In the genomic region with DNA sequence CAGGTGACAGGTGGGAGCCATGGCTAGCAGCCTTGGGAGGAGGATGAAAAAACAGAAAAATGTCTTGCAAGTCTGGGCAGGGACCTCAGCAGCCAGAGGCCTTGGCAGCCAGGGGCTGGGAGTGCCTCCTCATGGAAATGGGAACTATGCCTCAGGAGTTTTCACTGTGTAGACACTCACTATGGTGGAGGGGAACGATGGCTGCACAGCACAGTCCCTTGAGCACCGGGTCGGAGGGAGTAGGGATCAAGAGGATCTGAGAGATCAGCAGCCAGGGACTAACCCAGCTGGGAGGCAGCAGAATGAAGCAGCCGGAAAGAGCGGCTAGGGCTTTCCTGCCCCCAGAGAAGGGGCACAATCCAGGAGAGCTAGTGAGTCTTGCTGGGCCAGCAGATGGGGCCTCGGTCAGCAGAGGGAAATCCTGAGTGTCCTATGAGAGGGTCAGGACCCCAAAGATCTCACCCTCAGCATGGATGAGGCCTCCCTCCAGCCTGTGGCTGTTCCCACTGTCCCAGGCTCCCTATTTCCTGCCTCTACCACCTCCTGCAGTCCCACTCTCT, we compare ENCODE assay signal across 2 cellular contexts.
TF ChIP-seq lines count a peak whose summit lies in the region.

No MANE protein-coding gene starts in this region.

TF ChIP-seq in SK-N-SH, 30 proteins besides CTCF, POLR2A, EP300 and RAD21 (continued from another document):
- TF ChIP-seq, protein P1, sequence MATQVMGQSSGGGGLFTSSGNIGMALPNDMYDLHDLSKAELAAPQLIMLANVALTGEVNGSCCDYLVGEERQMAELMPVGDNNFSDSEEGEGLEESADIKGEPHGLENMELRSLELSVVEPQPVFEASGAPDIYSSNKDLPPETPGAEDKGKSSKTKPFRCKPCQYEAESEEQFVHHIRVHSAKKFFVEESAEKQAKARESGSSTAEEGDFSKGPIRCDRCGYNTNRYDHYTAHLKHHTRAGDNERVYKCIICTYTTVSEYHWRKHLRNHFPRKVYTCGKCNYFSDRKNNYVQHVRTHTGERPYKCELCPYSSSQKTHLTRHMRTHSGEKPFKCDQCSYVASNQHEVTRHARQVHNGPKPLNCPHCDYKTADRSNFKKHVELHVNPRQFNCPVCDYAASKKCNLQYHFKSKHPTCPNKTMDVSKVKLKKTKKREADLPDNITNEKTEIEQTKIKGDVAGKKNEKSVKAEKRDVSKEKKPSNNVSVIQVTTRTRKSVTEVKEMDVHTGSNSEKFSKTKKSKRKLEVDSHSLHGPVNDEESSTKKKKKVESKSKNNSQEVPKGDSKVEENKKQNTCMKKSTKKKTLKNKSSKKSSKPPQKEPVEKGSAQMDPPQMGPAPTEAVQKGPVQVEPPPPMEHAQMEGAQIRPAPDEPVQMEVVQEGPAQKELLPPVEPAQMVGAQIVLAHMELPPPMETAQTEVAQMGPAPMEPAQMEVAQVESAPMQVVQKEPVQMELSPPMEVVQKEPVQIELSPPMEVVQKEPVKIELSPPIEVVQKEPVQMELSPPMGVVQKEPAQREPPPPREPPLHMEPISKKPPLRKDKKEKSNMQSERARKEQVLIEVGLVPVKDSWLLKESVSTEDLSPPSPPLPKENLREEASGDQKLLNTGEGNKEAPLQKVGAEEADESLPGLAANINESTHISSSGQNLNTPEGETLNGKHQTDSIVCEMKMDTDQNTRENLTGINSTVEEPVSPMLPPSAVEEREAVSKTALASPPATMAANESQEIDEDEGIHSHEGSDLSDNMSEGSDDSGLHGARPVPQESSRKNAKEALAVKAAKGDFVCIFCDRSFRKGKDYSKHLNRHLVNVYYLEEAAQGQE (IDR thresholded peaks at IDR 0.05; ENCODE audit: low read depth, low read length), result no peak
- TF ChIP-seq, protein P2, sequence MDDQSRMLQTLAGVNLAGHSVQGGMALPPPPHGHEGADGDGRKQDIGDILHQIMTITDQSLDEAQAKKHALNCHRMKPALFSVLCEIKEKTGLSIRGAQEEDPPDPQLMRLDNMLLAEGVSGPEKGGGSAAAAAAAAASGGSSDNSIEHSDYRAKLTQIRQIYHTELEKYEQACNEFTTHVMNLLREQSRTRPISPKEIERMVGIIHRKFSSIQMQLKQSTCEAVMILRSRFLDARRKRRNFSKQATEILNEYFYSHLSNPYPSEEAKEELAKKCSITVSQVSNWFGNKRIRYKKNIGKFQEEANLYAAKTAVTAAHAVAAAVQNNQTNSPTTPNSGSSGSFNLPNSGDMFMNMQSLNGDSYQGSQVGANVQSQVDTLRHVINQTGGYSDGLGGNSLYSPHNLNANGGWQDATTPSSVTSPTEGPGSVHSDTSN (IDR thresholded peaks at IDR 0.05), result no peak
- TF ChIP-seq RXRA (IDR thresholded peaks at IDR 0.05; ENCODE audit: borderline replicate concordance, low read depth) (no peak), FOXM1 (IDR thresholded peaks at IDR 0.05; ENCODE audit: low read depth) (no peak), NFIC (IDR thresholded peaks at IDR 0.05; ENCODE audit: borderline replicate concordance) (no peak), MXI1 (IDR thresholded peaks at IDR 0.05; ENCODE audit: low read depth, low read length) (no peak), FOXJ3 (CRISPR knock-in tag; IDR thresholded peaks at IDR 0.05) (no peak), MEF2A (IDR thresholded peaks at IDR 0.05; ENCODE audit: borderline replicate concordance, low read depth) (no peak), SIN3A (IDR thresholded peaks at IDR 0.05; ENCODE audit: borderline replicate concordance, low read depth, low read length) (no peak), JUND (IDR thresholded peaks at IDR 0.05) (no peak)
- TF ChIP-seq, protein P3, sequence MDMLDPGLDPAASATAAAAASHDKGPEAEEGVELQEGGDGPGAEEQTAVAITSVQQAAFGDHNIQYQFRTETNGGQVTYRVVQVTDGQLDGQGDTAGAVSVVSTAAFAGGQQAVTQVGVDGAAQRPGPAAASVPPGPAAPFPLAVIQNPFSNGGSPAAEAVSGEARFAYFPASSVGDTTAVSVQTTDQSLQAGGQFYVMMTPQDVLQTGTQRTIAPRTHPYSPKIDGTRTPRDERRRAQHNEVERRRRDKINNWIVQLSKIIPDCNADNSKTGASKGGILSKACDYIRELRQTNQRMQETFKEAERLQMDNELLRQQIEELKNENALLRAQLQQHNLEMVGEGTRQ (IDR thresholded peaks at IDR 0.05; ENCODE audit: borderline replicate concordance, low read depth, low read length), result no peak

TF ChIP-seq in SK-N-SH treated with all-trans-retinoic acid at 6 μM for 48 hours, 23 proteins besides CTCF, POLR2A, EP300 and RAD21 (continued from another document):
- TF ChIP-seq, protein P4, sequence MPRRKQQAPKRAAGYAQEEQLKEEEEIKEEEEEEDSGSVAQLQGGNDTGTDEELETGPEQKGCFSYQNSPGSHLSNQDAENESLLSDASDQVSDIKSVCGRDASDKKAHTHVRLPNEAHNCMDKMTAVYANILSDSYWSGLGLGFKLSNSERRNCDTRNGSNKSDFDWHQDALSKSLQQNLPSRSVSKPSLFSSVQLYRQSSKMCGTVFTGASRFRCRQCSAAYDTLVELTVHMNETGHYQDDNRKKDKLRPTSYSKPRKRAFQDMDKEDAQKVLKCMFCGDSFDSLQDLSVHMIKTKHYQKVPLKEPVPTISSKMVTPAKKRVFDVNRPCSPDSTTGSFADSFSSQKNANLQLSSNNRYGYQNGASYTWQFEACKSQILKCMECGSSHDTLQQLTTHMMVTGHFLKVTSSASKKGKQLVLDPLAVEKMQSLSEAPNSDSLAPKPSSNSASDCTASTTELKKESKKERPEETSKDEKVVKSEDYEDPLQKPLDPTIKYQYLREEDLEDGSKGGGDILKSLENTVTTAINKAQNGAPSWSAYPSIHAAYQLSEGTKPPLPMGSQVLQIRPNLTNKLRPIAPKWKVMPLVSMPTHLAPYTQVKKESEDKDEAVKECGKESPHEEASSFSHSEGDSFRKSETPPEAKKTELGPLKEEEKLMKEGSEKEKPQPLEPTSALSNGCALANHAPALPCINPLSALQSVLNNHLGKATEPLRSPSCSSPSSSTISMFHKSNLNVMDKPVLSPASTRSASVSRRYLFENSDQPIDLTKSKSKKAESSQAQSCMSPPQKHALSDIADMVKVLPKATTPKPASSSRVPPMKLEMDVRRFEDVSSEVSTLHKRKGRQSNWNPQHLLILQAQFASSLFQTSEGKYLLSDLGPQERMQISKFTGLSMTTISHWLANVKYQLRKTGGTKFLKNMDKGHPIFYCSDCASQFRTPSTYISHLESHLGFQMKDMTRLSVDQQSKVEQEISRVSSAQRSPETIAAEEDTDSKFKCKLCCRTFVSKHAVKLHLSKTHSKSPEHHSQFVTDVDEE (CRISPR knock-in tag; IDR thresholded peaks at IDR 0.05), result no peak
- no peak for TF ChIP-seq ZFP30 (CRISPR knock-in tag; IDR thresholded peaks at IDR 0.05)
- no peak for TF ChIP-seq ESRRG (CRISPR knock-in tag; IDR thresholded peaks at IDR 0.05)
- TF ChIP-seq RARB (CRISPR knock-in tag; IDR thresholded peaks at IDR 0.05), result no peak
- TF ChIP-seq ZNF70 (CRISPR knock-in tag; IDR thresholded peaks at IDR 0.05), result no peak
- TF ChIP-seq GLIS3 (CRISPR knock-in tag; IDR thresholded peaks at IDR 0.05), result no peak
- no peak for TF ChIP-seq ZC3H10 (CRISPR knock-in tag; IDR thresholded peaks at IDR 0.05)
- TF ChIP-seq CSDC2 (CRISPR knock-in tag; IDR thresholded peaks at IDR 0.05), result no peak
- TF ChIP-seq, protein P5, sequence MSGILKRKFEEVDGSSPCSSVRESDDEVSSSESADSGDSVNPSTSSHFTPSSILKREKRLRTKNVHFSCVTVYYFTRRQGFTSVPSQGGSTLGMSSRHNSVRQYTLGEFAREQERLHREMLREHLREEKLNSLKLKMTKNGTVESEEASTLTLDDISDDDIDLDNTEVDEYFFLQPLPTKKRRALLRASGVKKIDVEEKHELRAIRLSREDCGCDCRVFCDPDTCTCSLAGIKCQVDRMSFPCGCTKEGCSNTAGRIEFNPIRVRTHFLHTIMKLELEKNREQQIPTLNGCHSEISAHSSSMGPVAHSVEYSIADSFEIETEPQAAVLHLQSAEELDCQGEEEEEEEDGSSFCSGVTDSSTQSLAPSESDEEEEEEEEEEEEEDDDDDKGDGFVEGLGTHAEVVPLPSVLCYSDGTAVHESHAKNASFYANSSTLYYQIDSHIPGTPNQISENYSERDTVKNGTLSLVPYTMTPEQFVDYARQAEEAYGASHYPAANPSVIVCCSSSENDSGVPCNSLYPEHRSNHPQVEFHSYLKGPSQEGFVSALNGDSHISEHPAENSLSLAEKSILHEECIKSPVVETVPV (CRISPR knock-in tag; IDR thresholded peaks at IDR 0.05), result no peak
- TF ChIP-seq TOX (CRISPR knock-in tag; IDR thresholded peaks at IDR 0.05; ENCODE audit: borderline replicate concordance), result no peak
- TF ChIP-seq, protein P6, sequence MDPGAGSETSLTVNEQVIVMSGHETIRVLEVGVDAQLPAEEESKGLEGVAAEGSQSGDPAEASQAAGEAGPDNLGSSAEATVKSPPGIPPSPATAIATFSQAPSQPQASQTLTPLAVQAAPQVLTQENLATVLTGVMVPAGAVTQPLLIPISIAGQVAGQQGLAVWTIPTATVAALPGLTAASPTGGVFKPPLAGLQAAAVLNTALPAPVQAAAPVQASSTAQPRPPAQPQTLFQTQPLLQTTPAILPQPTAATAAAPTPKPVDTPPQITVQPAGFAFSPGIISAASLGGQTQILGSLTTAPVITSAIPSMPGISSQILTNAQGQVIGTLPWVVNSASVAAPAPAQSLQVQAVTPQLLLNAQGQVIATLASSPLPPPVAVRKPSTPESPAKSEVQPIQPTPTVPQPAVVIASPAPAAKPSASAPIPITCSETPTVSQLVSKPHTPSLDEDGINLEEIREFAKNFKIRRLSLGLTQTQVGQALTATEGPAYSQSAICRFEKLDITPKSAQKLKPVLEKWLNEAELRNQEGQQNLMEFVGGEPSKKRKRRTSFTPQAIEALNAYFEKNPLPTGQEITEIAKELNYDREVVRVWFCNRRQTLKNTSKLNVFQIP (CRISPR knock-in tag; IDR thresholded peaks at IDR 0.05; ENCODE audit: borderline replicate concordance, low read depth), result no peak
- TF ChIP-seq SNAI2 (CRISPR knock-in tag; IDR thresholded peaks at IDR 0.05), result no peak
- TF ChIP-seq OSR1 (CRISPR knock-in tag; IDR thresholded peaks at IDR 0.05), result no peak
- no peak for TF ChIP-seq TCF4 (CRISPR knock-in tag; IDR thresholded peaks at IDR 0.05; ENCODE audit: borderline replicate concordance)
- TF ChIP-seq, protein P7, sequence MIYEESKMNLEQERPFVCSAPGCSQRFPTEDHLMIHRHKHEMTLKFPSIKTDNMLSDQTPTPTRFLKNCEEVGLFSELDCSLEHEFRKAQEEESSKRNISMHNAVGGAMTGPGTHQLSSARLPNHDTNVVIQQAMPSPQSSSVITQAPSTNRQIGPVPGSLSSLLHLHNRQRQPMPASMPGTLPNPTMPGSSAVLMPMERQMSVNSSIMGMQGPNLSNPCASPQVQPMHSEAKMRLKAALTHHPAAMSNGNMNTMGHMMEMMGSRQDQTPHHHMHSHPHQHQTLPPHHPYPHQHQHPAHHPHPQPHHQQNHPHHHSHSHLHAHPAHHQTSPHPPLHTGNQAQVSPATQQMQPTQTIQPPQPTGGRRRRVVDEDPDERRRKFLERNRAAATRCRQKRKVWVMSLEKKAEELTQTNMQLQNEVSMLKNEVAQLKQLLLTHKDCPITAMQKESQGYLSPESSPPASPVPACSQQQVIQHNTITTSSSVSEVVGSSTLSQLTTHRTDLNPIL (CRISPR knock-in tag; IDR thresholded peaks at IDR 0.05; ENCODE audit: low read depth), result no peak
- no peak for TF ChIP-seq ZNF8 (CRISPR knock-in tag; IDR thresholded peaks at IDR 0.05)
- TF ChIP-seq BACH2 (CRISPR knock-in tag; IDR thresholded peaks at IDR 0.05; ENCODE audit: borderline replicate concordance), result no peak
TF ChIP-seq in SK-N-SH treated with all-trans-retinoic acid at 6 μM for 48 hours: peak in this region for 0.
